In the genomic region with DNA sequence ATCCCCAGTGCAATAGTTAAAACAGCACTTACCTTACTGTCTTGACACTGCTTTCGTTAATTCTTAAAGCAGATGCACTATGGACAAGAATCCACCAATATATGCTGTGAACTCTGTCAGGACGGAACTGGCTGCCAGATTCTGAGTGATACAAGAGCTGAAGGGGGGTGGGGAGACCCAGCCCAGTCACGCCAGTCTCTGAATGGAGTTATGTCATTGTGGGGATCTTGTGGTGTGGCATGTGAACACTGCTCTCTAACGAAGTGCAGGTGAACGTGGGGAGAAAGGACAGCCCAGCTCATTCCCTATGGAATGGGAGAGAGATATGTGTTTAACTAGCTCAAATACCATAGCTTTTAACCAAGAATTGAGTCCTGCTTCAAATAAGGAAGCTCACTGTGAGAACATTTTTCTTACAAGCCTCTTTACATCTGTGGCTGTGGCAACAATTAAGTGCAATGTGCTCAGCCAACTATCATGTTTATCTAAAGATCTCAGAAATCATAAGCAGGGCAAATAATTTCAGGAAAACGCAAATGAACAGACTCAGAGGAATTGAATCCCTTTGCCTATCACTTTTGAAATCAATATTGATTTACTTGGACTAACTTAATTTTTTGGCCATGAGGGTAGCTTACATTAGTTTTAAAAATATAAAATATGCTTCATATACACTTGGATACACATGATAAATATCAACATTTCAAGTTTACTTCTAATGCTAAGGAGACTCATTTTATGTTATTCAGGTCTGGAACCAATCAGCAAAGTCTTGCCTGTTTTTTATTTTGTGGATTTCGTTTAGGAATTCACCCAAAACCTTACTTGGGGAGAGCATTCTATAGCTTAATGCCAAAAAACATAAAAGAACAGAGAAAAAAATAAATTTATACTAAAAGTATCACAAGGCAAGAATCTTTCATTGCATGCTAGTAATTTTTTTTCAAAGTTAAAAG, we compare ENCODE assay signal across 9 cellular contexts. TPM values are rescaled to one million over a fixed set of nuclear protein-coding genes. Genes with fewer than 3 reads are reported as not detected.
DNase-seq lines count a peak whose midpoint lies in the region; ATAC-seq, FAIRE-seq and TF ChIP-seq lines count a peak whose summit lies in the region.
"Had no signal": no experiment of that assay in that cellular context is flagged by ENCODE, and none has a peak within 500 bp of the region (broad histone marks: within the 10 kb centered on the region; RNA-seq: fewer than 3 reads in every experiment).

A gene with protein sequence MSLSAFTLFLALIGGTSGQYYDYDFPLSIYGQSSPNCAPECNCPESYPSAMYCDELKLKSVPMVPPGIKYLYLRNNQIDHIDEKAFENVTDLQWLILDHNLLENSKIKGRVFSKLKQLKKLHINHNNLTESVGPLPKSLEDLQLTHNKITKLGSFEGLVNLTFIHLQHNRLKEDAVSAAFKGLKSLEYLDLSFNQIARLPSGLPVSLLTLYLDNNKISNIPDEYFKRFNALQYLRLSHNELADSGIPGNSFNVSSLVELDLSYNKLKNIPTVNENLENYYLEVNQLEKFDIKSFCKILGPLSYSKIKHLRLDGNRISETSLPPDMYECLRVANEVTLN (minus strand): TSS at position 129 of the 956 bp plus-strand sequence. CDS start 2,515 bp downstream, outside the sequence.

- no peak within 1 kb of the TSS for H3K27ac ChIP-seq in SJCRH30
- peak within 1 kb of the TSS in 3 of 4 donors; percentile 46 to 54 (median 47) for H3K27ac ChIP-seq in gastroesophageal sphincter
- peak within 1 kb of the TSS in 1 of 4 donors; percentile 25 for H3K27ac ChIP-seq in pancreas

- H3K27ac Mint-ChIP-seq in natural killer cell = no peak within 1 kb of the TSS

- H3K27me3 ChIP-seq in SJCRH30 (no peaks in the 10 kb centered on the region), gastroesophageal sphincter (no peaks in the 10 kb centered on the region), pancreas (no peaks in the 10 kb centered on the region)

- no peaks in the 10 kb centered on the region for H3K4me1 Mint-ChIP-seq in natural killer cell

- H3K36me3 ChIP-seq in SJCRH30 (no peaks in the 10 kb centered on the region), gastroesophageal sphincter (no peaks in the 10 kb centered on the region), pancreas (no peaks in the 10 kb centered on the region)

- intact Hi-C loops in pancreas (cut with DNase I) (no loop called here), natural killer cell (cut with micrococcal nuclease) (no loop called here)

- H3K36me3 Mint-ChIP-seq in natural killer cell = no peaks in the 10 kb centered on the region

- H3K4me3 Mint-ChIP-seq in natural killer cell = no peak within 1 kb of the TSS

- H3K27me3 Mint-ChIP-seq in natural killer cell (ENCODE audit: low read depth in 2 of 2) = peaks cover 0 to 3% of the 10 kb centered on the region in 2 donors

- no peaks in the 10 kb centered on the region for H3K9me3 Mint-ChIP-seq in natural killer cell

- FAIRE-seq in pancreas (lab: Jason Lieb, UNC) = no peak

- H3K4me3 ChIP-seq in SJCRH30 (no peak within 1 kb of the TSS), gastroesophageal sphincter (peak within 1 kb of the TSS; percentile 17 to 31), pancreas (no peak within 1 kb of the TSS)

- no peak for TF ChIP-seq POLR2A in gastroesophageal sphincter (IDR thresholded peaks at IDR 0.05)

- no peak for TF ChIP-seq CTCF in gastroesophageal sphincter (IDR thresholded peaks at IDR 0.05)
- TF ChIP-seq CTCF in pancreas (IDR thresholded peaks at IDR 0.05) = no peak
- TF ChIP-seq CTCF in natural killer cell (IDR thresholded peaks at IDR 0.05) = no peak

- ATAC-seq in gastroesophageal sphincter = peak; percentile 52
- peak in 2 of 4 donors; percentile 54 to 59 for ATAC-seq in pancreas
- ATAC-seq in natural killer cell = no peak

- TF ChIP-seq EP300 in gastroesophageal sphincter (IDR thresholded peaks at IDR 0.05) = no peak

- H3K9me3 ChIP-seq in SJCRH30 (replicated peaks) (no peaks in the 10 kb centered on the region), gastroesophageal sphincter (no peaks in the 10 kb centered on the region), pancreas (no peaks in the 10 kb centered on the region)

- H3K4me1 ChIP-seq in SJCRH30 (peaks cover 3% of the 10 kb centered on the region; the same call in 1 of the 2 replicates), gastroesophageal sphincter (no peaks in the 10 kb centered on the region), pancreas (no peaks in the 10 kb centered on the region)

- peak; percentile 63 for DNase-seq in AG20443 (ENCODE audit: low spot score)
- DNase-seq in SJCRH30 = peak; percentile 7 to 25
- DNase-seq in pancreas = no peak
- no peak for DNase-seq in natural killer cell
- no peak for DNase-seq in DMS79 treated with DMSO at 0.1 percent for 48 hours (lab: John Stamatoyannopoulos, UW)
- DNase-seq in activated CD4-positive, alpha-beta T cell treated with anti-CD3 and anti-CD28 coated beads, Interleukin-2, amount 50 U/mL, for 48 hours = no peak
- no peak for DNase-seq in stimulated activated CD4-positive, alpha-beta T cell treated with anti-CD3 and anti-CD28 coated beads, Interleukin-15, amount 100 ng/mL, for 24 hours
- DNase-seq: NCI-H510A treated with DMSO at 0.1 percent for 48 hours had no signal

- WGBS in gastroesophageal sphincter (ENCODE audit: low coverage in 1 of 2), 2 donors = 29 to 60% methylated on average over 5 to 6 of the region's 7 CpGs
- WGBS in pancreas, 2 donors = 30% methylated on average over 7 of the region's 7 CpGs

RNA-seq across cellular contexts. Expression of the gene that starts here (rescaled TPM):
- 1.5 and 1.7 TPM in 2 replicates for total RNA-seq in SJCRH30 (2014; rRNA removed; shearing (Covaris generic))
- total RNA-seq in gastroesophageal sphincter = 100 to 1,000 TPM in 1 of 4 donors, 10 to 100 TPM in 3; 29.6 to 103 (median 67.6) TPM
- 100 to 1,000 TPM in 1 of 6 donors, 10 to 100 TPM in 2, 1 to 10 TPM in 3; 5.1 to 164 (median 21.0) TPM for total RNA-seq in pancreas
- 10 to 100 TPM; 14.3 to 22.4 TPM for polyA plus RNA-seq in pancreas
- not detected for total RNA-seq in natural killer cell

Comparison
In these comparisons a context has a peak if more than half of its experiments do, and no peak if none do; other contexts are left out.
1. DNase-seq: peak in AG20443 (single experiment) and SJCRH30 (2 of 2); none in pancreas (0 of 6), natural killer cell (single experiment), DMS79 treated with DMSO at 0.1 percent for 48 hours (single experiment), activated CD4-positive, alpha-beta T cell treated with anti-CD3 and anti-CD28 coated beads, Interleukin-2, amount 50 U/mL, for 48 hours (0 of 2) and stimulated activated CD4-positive, alpha-beta T cell treated with anti-CD3 and anti-CD28 coated beads, Interleukin-15, amount 100 ng/mL, for 24 hours (single experiment).
2. H3K4me3 ChIP-seq: peak in gastroesophageal sphincter (2 of 2); none in SJCRH30 (single experiment) and pancreas (0 of 4).